Comparison of ENCODE assay signal across 18 cellular contexts in the genomic region with DNA sequence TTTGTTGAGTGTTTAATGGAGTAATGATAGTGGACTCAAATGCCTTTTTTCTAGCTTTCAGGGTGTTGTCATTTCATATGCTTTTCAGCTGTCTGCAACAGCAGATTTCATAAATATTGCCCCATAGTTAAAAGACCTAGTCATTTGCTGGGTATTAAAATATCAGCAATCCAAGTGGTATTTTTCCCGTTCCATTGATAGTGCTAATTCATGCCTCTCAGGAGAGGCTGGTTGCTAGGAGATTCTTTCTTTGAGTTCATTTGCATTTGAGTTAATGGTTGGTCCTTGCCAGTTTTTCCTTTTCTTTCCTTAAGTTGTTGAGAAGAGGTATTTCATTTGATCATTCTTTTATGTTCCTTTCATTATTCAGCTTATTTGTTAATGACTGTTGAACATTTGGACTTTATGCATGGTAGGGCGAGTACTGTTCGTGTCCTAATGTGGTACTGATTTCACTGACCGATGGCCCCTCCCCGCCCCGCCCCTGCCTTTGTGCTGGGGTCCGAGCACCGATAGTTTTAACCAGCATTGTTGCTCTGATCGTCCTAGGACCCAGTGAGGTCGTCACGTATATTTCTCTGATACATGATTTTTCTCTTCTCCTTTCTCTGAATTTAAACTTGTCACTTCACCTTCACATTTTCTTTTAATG.
A peak's percentile ranks its signal among the peaks of the same experiment; 100 is the strongest.
DNase-seq lines count a peak whose midpoint lies in the region; ATAC-seq and TF ChIP-seq lines count a peak whose summit lies in the region.
"Had no signal": no experiment of that assay in that cellular context is flagged by ENCODE, and none has a peak within 500 bp of the region (broad histone marks: within the 10 kb centered on the region; RNA-seq: fewer than 3 reads in every experiment).

No MANE protein-coding gene starts in this region.

- H3K27me3 ChIP-seq in fibroblast of lung (ENCODE audit: control insufficient read depth, insufficient read depth, low read length) (no peaks in the 10 kb centered on the region), neutrophil (no peaks in the 10 kb centered on the region)
- H3K27me3 ChIP-seq in naive thymus-derived CD4-positive, alpha-beta T cell (ENCODE audit: control insufficient read depth in 2 of 2, insufficient read depth in 2 of 2, low read length in 2 of 2): no peaks in the 10 kb centered on the region
- H3K27me3 ChIP-seq: left lung, right lobe of liver, SJCRH30, transverse colon had no signal

- no peak for ATAC-seq in GM21737 (IDR thresholded peaks at IDR 0.05; ENCODE audit: unreplicated experiment)
- ATAC-seq in naive thymus-derived CD4-positive, alpha-beta T cell: no peak
- ATAC-seq: left lung; naive thymus-derived CD8-positive, alpha-beta T cell had no signal

- H4K20me1 ChIP-seq in fibroblast of lung (ENCODE audit: control insufficient read depth, extremely low read depth, insufficient read depth, low read length): peaks cover 2% of the 10 kb centered on the region

- H2AFZ ChIP-seq in fibroblast of lung (ENCODE audit: low read length): no peak overlapping the region

- POLR2A ChIA-PET in naive thymus-derived CD4-positive, alpha-beta T cell (lab: Charles Lee): interaction anchor here (0.5 kb wide), 1 partner anchor 51 kb away, joined by 3 read pairs; no protein-coding TSS in a partner anchor

- no peaks in the 10 kb centered on the region for H3K27me3 Mint-ChIP-seq in naive thymus-derived CD4-positive, alpha-beta T cell
- H3K27me3 Mint-ChIP-seq: activated naive CD8-positive, alpha-beta T cell treated with anti-CD3 and anti-CD28 coated beads, Interleukin-2, amount 10 ng/mL, durations not matched to agents 7 days and 5 days; B cell; naive thymus-derived CD8-positive, alpha-beta T cell had no signal

- no peaks in the 10 kb centered on the region for H3K36me3 ChIP-seq in fibroblast of lung (ENCODE audit: control insufficient read depth, insufficient read depth, low read length)
- H3K36me3 ChIP-seq in neutrophil: no peaks in the 10 kb centered on the region
- H3K36me3 ChIP-seq in naive thymus-derived CD4-positive, alpha-beta T cell (ENCODE audit: control insufficient read depth in 2 of 3, insufficient read depth in 3 of 3, low read length in 3 of 3): no peaks in the 10 kb centered on the region
- H3K36me3 ChIP-seq: left lung, right lobe of liver, SJCRH30, transverse colon had no signal

- peak; percentile 39 for DNase-seq in EH (ENCODE audit: low read depth)
- peak; percentile 38 for DNase-seq in NCI-H748 treated with DMSO at 0.1 percent for 48 hours (lab: John Stamatoyannopoulos, UW)
- DNase-seq in fibroblast of lung (ENCODE audit: low read depth in 2 of 2): peak; percentile 50 to 73
- no peak for DNase-seq in T1000 (lab: John Stamatoyannopoulos, UW)
- no peak for DNase-seq in epidermal melanocyte (ENCODE audit: insufficient read length, low spot score)
- no peak for DNase-seq in naive thymus-derived CD4-positive, alpha-beta T cell
- DNase-seq: activated CD4-positive, alpha-beta T cell treated with anti-CD3 and anti-CD28 coated beads for 48 hours; activated naive CD8-positive, alpha-beta T cell treated with anti-CD3 and anti-CD28 coated beads, Interleukin-2, amount 10 ng/mL, durations not matched to agents 7 days and 5 days; left lung; naive thymus-derived CD8-positive, alpha-beta T cell; right lobe of liver; SJCRH30; stimulated activated CD4-positive, alpha-beta T cell treated with anti-CD3 and anti-CD28 coated beads, Interleukin-4, amount 100 ng/mL, for 1 hour; T-helper 9 cell; transverse colon had no signal

- CTCF ChIA-PET in naive thymus-derived CD4-positive, alpha-beta T cell (lab: Charles Lee): interaction anchor here (0.5 to 1.4 kb wide), 2 partner anchors 12 to 21 kb away, joined by 4 to 7 read pairs; no protein-coding TSS in a partner anchor

- intact Hi-C loops in naive thymus-derived CD4-positive, alpha-beta T cell (cut with micrococcal nuclease): loop anchor here in 1 of 2 donors (5.0 kb wide), 1 partner anchor 33 kb away; no protein-coding TSS in a partner anchor

- TF ChIP-seq CTCF in fibroblast of lung (conservative IDR thresholded peaks at IDR 0.05 in 1 of 2, IDR thresholded peaks at IDR 0.05 in 1 of 2; ENCODE audit: low read depth in 1 of 2, low read length in 2 of 2) (no peak), neutrophil (IDR thresholded peaks at IDR 0.05) (no peak)

- peaks cover 42% of the 10 kb centered on the region for H3K79me2 ChIP-seq in fibroblast of lung (ENCODE audit: control insufficient read depth, insufficient read depth, low read length)

- H3K4me3 Mint-ChIP-seq in naive thymus-derived CD4-positive, alpha-beta T cell: no peak overlapping the region
- H3K4me3 Mint-ChIP-seq: activated naive CD8-positive, alpha-beta T cell treated with anti-CD3 and anti-CD28 coated beads, Interleukin-2, amount 10 ng/mL, durations not matched to agents 7 days and 5 days; B cell; naive thymus-derived CD8-positive, alpha-beta T cell had no signal

- H3K36me3 Mint-ChIP-seq in naive thymus-derived CD4-positive, alpha-beta T cell: peaks cover 0 to 6% (median 0%) of the 10 kb centered on the region in 5 donors
- H3K36me3 Mint-ChIP-seq: naive thymus-derived CD8-positive, alpha-beta T cell had no signal

- no peak overlapping the region for H3K9ac ChIP-seq in fibroblast of lung (ENCODE audit: insufficient read depth, low read length)

- H3K4me2 ChIP-seq in fibroblast of lung (ENCODE audit: extremely low read depth, insufficient read depth, low read length): no peak overlapping the region

- H3K4me1 Mint-ChIP-seq in naive thymus-derived CD4-positive, alpha-beta T cell: peaks cover 15 to 52% (median 31%) of the 10 kb centered on the region in 7 donors

- H3K27ac ChIP-seq in fibroblast of lung (ENCODE audit: insufficient read depth, low read length) (no peak overlapping the region), neutrophil (peak overlapping the region; percentile 52)
- no peak overlapping the region for H3K27ac ChIP-seq in naive thymus-derived CD4-positive, alpha-beta T cell (ENCODE audit: low read depth, low read length)
- H3K27ac ChIP-seq: left lung, SJCRH30, transverse colon had no signal

- H3K9me3 ChIP-seq in fibroblast of lung (ENCODE audit: control insufficient read depth, insufficient read depth, low read depth, low read length) (no peaks in the 10 kb centered on the region), neutrophil (no peaks in the 10 kb centered on the region)
- no peaks in the 10 kb centered on the region for H3K9me3 ChIP-seq in naive thymus-derived CD4-positive, alpha-beta T cell (ENCODE audit: control insufficient read depth in 2 of 3, low read length in 3 of 3)
- H3K9me3 ChIP-seq: left lung, right lobe of liver, SJCRH30, transverse colon had no signal

- H3K4me1 ChIP-seq in fibroblast of lung (ENCODE audit: control insufficient read depth, extremely low read depth, insufficient read depth, low read length): peaks cover 3% of the 10 kb centered on the region
- H3K4me1 ChIP-seq in neutrophil (ENCODE audit: control insufficient read depth in 1 of 2, insufficient read depth in 1 of 2, low read depth in 1 of 2, low read length in 1 of 2): peaks cover 22 to 25% of the 10 kb centered on the region in 2 experiments
- H3K4me1 ChIP-seq in naive thymus-derived CD4-positive, alpha-beta T cell (ENCODE audit: control insufficient read depth in 2 of 2, insufficient read depth in 2 of 2, low read length in 2 of 2): peaks cover 0 to 82% of the 10 kb centered on the region in 2 donors

- no peaks in the 10 kb centered on the region for H3K9me3 Mint-ChIP-seq in naive thymus-derived CD4-positive, alpha-beta T cell
- H3K9me3 Mint-ChIP-seq: naive thymus-derived CD8-positive, alpha-beta T cell had no signal

- no peak overlapping the region for H3K4me3 ChIP-seq in fibroblast of lung (replicated peaks in 1 of 4; ENCODE audit: control extremely low read depth in 1 of 4, insufficient read depth in 1 of 4, low read depth in 3 of 4, low read length in 4 of 4)
- H3K4me3 ChIP-seq in neutrophil (ENCODE audit: low read depth in 1 of 2, low read length in 1 of 2): no peak overlapping the region
- H3K4me3 ChIP-seq in naive thymus-derived CD4-positive, alpha-beta T cell (ENCODE audit: low read length): no peak overlapping the region
- H3K4me3 ChIP-seq: left lung, right lobe of liver, SJCRH30, transverse colon had no signal

- no peak overlapping the region for H3K27ac Mint-ChIP-seq in naive thymus-derived CD4-positive, alpha-beta T cell
- H3K27ac Mint-ChIP-seq: activated naive CD8-positive, alpha-beta T cell treated with anti-CD3 and anti-CD28 coated beads, Interleukin-2, amount 10 ng/mL, durations not matched to agents 7 days and 5 days; B cell; naive thymus-derived CD8-positive, alpha-beta T cell had no signal

Comparison
In these comparisons a context has a peak if more than half of its experiments do, and no peak if none do; other contexts are left out.
1. DNase-seq: peak in EH (single experiment), NCI-H748 treated with DMSO at 0.1 percent for 48 hours (single experiment) and fibroblast of lung (2 of 2); none in T1000 (single experiment), epidermal melanocyte (single experiment) and naive thymus-derived CD4-positive, alpha-beta T cell (0 of 9).